In genomic region chr12:94710933-94711332, GRCh38 we compare ENCODE assay signal across 8 cellular contexts.
DNase-seq lines count a peak whose midpoint lies in the region; ATAC-seq and TF ChIP-seq lines count a peak whose summit lies in the region.

No MANE protein-coding gene starts in this region.

- H3K4me3 ChIP-seq in smooth muscle cell, result no peak overlapping the region

- no peak for TF ChIP-seq CTCF in WTC11 (IDR thresholded peaks at IDR 0.05)
- no peak for TF ChIP-seq CTCF in smooth muscle cell (IDR thresholded peaks at IDR 0.05; ENCODE audit: borderline replicate concordance, insufficient read depth, poor library complexity, severe bottlenecking)

- ATAC-seq in WTC11 (peak; percentile 84), GM21717 (IDR thresholded peaks at IDR 0.05; ENCODE audit: unreplicated experiment) (no peak), Right ventricle myocardium superior (ENCODE audit: poor library complexity) (no peak)
- ATAC-seq in activated CD4-positive, CD25-positive, alpha-beta regulatory T cell treated with anti-CD3 and anti-CD28 coated beads, Interleukin-2, amount 50 U/mL, for 24 hours, result no peak

- H3K4me1 Mint-ChIP-seq in WTC11 (peaks cover 2% of the 10 kb centered on the region; the same call in 1 of the 2 replicates), immature natural killer cell (peaks cover under 1 to 5% of the 10 kb centered on the region in 2 donors)

- H3F3A ChIP-seq in smooth muscle cell (ENCODE audit: low read depth), result no peaks in the 10 kb centered on the region

- DNase-seq in ELF-1 (ENCODE audit: low read depth, low spot score), result peak; percentile 40
- peak; percentile 58 for DNase-seq in HT-29 (ENCODE audit: low spot score)
- DNase-seq in WTC11 (ENCODE audit: low spot score), result peak; percentile 49
- DNase-seq in immature natural killer cell, result peak in 2 of 3 donors; percentile 19 to 22
- DNase-seq in smooth muscle cell (lab: John Stamatoyannopoulos, UW; ENCODE audit: unreplicated experiment), result no peak
- no peak for DNase-seq in Right ventricle myocardium superior

- WGBS in smooth muscle cell (ENCODE audit: low lambda C conversion rate), result 65% methylated on average over 3 of the region's 3 CpGs

- H3K36me3 Mint-ChIP-seq in WTC11, result no peaks in the 10 kb centered on the region
- H3K36me3 Mint-ChIP-seq in immature natural killer cell, result no peaks in the 10 kb centered on the region

- H3K9me3 ChIP-seq in smooth muscle cell (replicated peaks; ENCODE audit: low read depth), result no peaks in the 10 kb centered on the region

- H3K4me2 ChIP-seq in smooth muscle cell, result no peak overlapping the region

- no peaks in the 10 kb centered on the region for H3K27me3 Mint-ChIP-seq in WTC11 (ENCODE audit: low read depth)
- H3K27me3 Mint-ChIP-seq in immature natural killer cell (ENCODE audit: low read depth in 3 of 3), result peaks cover 0 to 2% (median 0%) of the 10 kb centered on the region in 3 donors

- no peak overlapping the region for H3K27ac ChIP-seq in smooth muscle cell (ENCODE audit: low read depth)

- H4K20me1 ChIP-seq in smooth muscle cell (ENCODE audit: low read depth), result no peaks in the 10 kb centered on the region

- H3K4me3 Mint-ChIP-seq in WTC11 (no peak overlapping the region), immature natural killer cell (no peak overlapping the region)

- H3K9ac ChIP-seq in smooth muscle cell (ENCODE audit: low read depth), result no peak overlapping the region

- no peaks in the 10 kb centered on the region for H3K27me3 ChIP-seq in smooth muscle cell (ENCODE audit: low read depth)

- no peaks in the 10 kb centered on the region for H3K79me2 ChIP-seq in smooth muscle cell (ENCODE audit: low read depth)

- no peak overlapping the region for H3K27ac Mint-ChIP-seq in WTC11
- no peak overlapping the region for H3K27ac Mint-ChIP-seq in immature natural killer cell

- POLR2A ChIA-PET in WTC11 (lab: Charles Lee), result interaction anchor here (0.7 kb wide), 1 partner anchor 124 kb away, joined by 7 read pairs; no protein-coding TSS in a partner anchor

- H3K4me1 ChIP-seq in smooth muscle cell (ENCODE audit: low read depth), result no peaks in the 10 kb centered on the region

- H2AFZ ChIP-seq in smooth muscle cell (ENCODE audit: low read depth), result no peak overlapping the region

- H3K36me3 ChIP-seq in smooth muscle cell (ENCODE audit: low read depth), result no peaks in the 10 kb centered on the region

- H3K9me3 Mint-ChIP-seq in WTC11, result no peaks in the 10 kb centered on the region
- H3K9me3 Mint-ChIP-seq in immature natural killer cell, result no peaks in the 10 kb centered on the region

- intact Hi-C loops in Right ventricle myocardium superior (cut with DNase I), result no loop called here

- CTCF ChIA-PET in WTC11 (lab: Charles Lee), result interaction anchor here (0.5 to 2.3 kb wide), 19 partner anchors 9 to 341 kb away, joined by 3 to 27 read pairs (median 3); no protein-coding TSS in a partner anchor

TF ChIP-seq in WTC11, 78 proteins besides CTCF, POLR2A, EP300 and RAD21:
- TF ChIP-seq, protein P1, sequence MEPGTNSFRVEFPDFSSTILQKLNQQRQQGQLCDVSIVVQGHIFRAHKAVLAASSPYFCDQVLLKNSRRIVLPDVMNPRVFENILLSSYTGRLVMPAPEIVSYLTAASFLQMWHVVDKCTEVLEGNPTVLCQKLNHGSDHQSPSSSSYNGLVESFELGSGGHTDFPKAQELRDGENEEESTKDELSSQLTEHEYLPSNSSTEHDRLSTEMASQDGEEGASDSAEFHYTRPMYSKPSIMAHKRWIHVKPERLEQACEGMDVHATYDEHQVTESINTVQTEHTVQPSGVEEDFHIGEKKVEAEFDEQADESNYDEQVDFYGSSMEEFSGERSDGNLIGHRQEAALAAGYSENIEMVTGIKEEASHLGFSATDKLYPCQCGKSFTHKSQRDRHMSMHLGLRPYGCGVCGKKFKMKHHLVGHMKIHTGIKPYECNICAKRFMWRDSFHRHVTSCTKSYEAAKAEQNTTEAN (CRISPR knock-in tag; IDR thresholded peaks at IDR 0.05), result no peak

Comparison
In these comparisons a context has a peak if more than half of its experiments do, and no peak if none do; other contexts are left out.
1. DNase-seq: peak in ELF-1 (single experiment), HT-29 (single experiment), WTC11 (single experiment) and immature natural killer cell (2 of 3); none in smooth muscle cell (single experiment) and Right ventricle myocardium superior (single experiment).